ENCODE assay signal across 6 cellular contexts in the genomic region with DNA sequence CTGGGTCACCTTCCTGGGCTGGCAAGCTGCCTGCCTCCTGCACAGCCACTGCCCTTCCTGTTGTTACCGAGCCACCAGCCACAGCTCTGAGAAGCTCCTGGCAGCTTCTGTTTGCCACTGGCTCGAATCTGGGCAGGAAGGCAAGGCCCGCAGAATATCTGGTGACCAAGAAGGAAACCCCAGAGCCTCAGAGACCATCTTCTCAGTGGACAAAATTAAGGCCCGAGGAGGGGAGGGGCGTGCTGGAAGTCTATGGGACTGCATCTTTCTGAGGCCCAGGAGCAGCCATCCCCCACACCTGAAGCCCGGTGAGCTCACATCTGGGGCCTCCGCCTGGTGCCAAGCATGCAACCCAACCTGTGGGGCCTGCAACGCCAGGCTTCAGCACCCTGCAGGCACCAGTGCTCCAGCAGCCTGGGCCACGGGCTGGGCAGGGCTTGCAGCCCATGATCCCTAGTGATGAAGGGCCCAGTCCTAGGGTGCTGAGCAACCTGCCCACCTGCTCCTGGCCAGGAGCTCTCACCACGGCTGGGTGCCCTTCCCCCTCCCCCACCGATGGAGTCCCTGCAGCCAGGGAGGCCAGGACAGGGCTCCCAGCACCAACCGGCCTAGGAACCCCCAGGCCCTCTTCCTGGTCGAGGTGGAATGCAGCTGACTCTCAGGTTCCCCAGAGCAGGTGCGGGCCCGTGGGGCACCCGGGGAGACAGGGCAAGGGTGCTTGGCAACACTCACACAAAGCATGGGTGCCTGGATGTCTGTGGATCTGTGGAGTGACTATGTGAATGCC. TPM values are rescaled to one million over a fixed set of nuclear protein-coding genes. Genes with fewer than 3 reads are reported as not detected.
DNase-seq lines count a peak whose midpoint lies in the region; ATAC-seq and TF ChIP-seq lines count a peak whose summit lies in the region.

No MANE protein-coding gene starts in this region.

- peaks cover 0 to 43% (median 16%) of the 10 kb centered on the region in 9 donors for H3K36me3 ChIP-seq in heart right ventricle

- peak overlapping the region; percentile 90 to 99 (median 94) for H3K27ac ChIP-seq in heart right ventricle

- peak overlapping the region; percentile 81 for H3K27ac Mint-ChIP-seq in activated T-cell treated with anti-CD3 and anti-CD28 coated beads, Interleukin-2, amount 50 U/mL, for 24 hours
- H3K27ac Mint-ChIP-seq in type B pancreatic cell, result peak overlapping the region; percentile 64

- H3K4me1 Mint-ChIP-seq in activated T-cell treated with anti-CD3 and anti-CD28 coated beads, Interleukin-2, amount 50 U/mL, for 24 hours (ENCODE audit: low read depth), result peaks cover 42% of the 10 kb centered on the region
- peaks cover 11% of the 10 kb centered on the region for H3K4me1 Mint-ChIP-seq in type B pancreatic cell (ENCODE audit: unreplicated experiment)

- peak in 6 of 8 donors; percentile 1 to 74 (median 64) for ATAC-seq in heart right ventricle
- no peak for ATAC-seq in GM19467 (IDR thresholded peaks at IDR 0.05; ENCODE audit: unreplicated experiment)

- H3K36me3 Mint-ChIP-seq in activated T-cell treated with anti-CD3 and anti-CD28 coated beads, Interleukin-2, amount 50 U/mL, for 24 hours (ENCODE audit: low read depth), result peaks cover 31% of the 10 kb centered on the region
- no peaks in the 10 kb centered on the region for H3K36me3 Mint-ChIP-seq in type B pancreatic cell

- H3K4me3 Mint-ChIP-seq in activated T-cell treated with anti-CD3 and anti-CD28 coated beads, Interleukin-2, amount 50 U/mL, for 24 hours, result peak overlapping the region; percentile 83
- H3K4me3 Mint-ChIP-seq in type B pancreatic cell, result peak overlapping the region; percentile 82

- DNase-seq in activated T-cell treated with anti-CD3 and anti-CD28 coated beads, Interleukin-2, amount 50 U/mL, for 24 hours, result no peak
- no peak for DNase-seq in activated T-cell treated with anti-CD3 and anti-CD28 coated beads, Interleukin-2, amount 50 U/mL, for 48 hours
- peak; percentile 63 to 80 for DNase-seq in heart right ventricle
- no peak for DNase-seq in type B pancreatic cell (ENCODE audit: extremely low spot score, unreplicated experiment)
- no peak for DNase-seq in NCI-H526 treated with DMSO at 0.1 percent for 48 hours (lab: John Stamatoyannopoulos, UW)

- no peak for TF ChIP-seq CTCF in heart right ventricle (IDR thresholded peaks at IDR 0.05)
- TF ChIP-seq CTCF in type B pancreatic cell (conservative IDR thresholded peaks at IDR 0.05), result no peak

- WGBS in heart right ventricle, 2 donors, result 28 to 46% methylated on average over 16 of the region's 16 CpGs

- intact Hi-C loops in heart right ventricle (cut with DNase I), result loop anchor here in 1 of 10 donors (2.0 kb wide), 1 partner anchor 23 kb away; the partner anchor contains the start of gene DVL1

- H3K27me3 ChIP-seq in heart right ventricle, result no peaks in the 10 kb centered on the region

- H3K4me3 ChIP-seq in heart right ventricle, result peak overlapping the region; percentile 69 to 100 (median 98)

- H3K9me3 Mint-ChIP-seq in activated T-cell treated with anti-CD3 and anti-CD28 coated beads, Interleukin-2, amount 50 U/mL, for 24 hours, result no peaks in the 10 kb centered on the region
- no peaks in the 10 kb centered on the region for H3K9me3 Mint-ChIP-seq in type B pancreatic cell

- H3K9me3 ChIP-seq in heart right ventricle, result no peaks in the 10 kb centered on the region

- H3K27me3 Mint-ChIP-seq in activated T-cell treated with anti-CD3 and anti-CD28 coated beads, Interleukin-2, amount 50 U/mL, for 24 hours, result no peaks in the 10 kb centered on the region
- no peaks in the 10 kb centered on the region for H3K27me3 Mint-ChIP-seq in type B pancreatic cell

- H3K4me1 ChIP-seq in heart right ventricle, result peaks cover 14 to 79% (median 53%) of the 10 kb centered on the region in 9 donors

RNA-seq across cellular contexts. Expression of gene CPTP, which starts 0.9 kb away (rescaled TPM):
- total RNA-seq in heart right ventricle (100 to 1,000 TPM in 1 of 10 donors, 10 to 100 TPM in 9; 49.4 to 126 (median 65.4) TPM), type B pancreatic cell (ENCODE audit: low replicate concordance) (24.2 and 28.5 TPM in 2 replicates)
- 100 to 1,000 TPM in 1 of 2 donors, 10 to 100 TPM in 1; 55.3 to 222 TPM for polyA plus RNA-seq in heart right ventricle

RNA-seq across cellular contexts. Expression of gene INTS11, which starts 1.0 kb away (rescaled TPM):
- total RNA-seq in heart right ventricle (10 to 100 TPM; 44.7 to 91.7 (median 56.6) TPM), type B pancreatic cell (ENCODE audit: low replicate concordance) (127 and 138 TPM in 2 replicates)
- polyA plus RNA-seq in heart right ventricle, result 100 to 1,000 TPM in 1 of 2 donors, 10 to 100 TPM in 1; 92.6 to 269 TPM

RNA-seq across cellular contexts. Expression of gene TAS1R3, which starts 5.6 kb away (rescaled TPM):
- total RNA-seq in heart right ventricle, result under 1 TPM; 0.16 to 0.87 (median 0.35) TPM
- 1 to 10 TPM in 1 of 2 donors, under 1 TPM in 1; 0.39 to 3.1 TPM for polyA plus RNA-seq in heart right ventricle
- 0.83 and 0.89 TPM in 2 replicates for total RNA-seq in type B pancreatic cell (ENCODE audit: low replicate concordance)

RNA-seq across cellular contexts. Expression of gene PUSL1, which starts 17.1 kb away (rescaled TPM):
- total RNA-seq in heart right ventricle (10 to 100 TPM in 3 of 10 donors, 1 to 10 TPM in 7; 5.6 to 11.9 (median 8.2) TPM), type B pancreatic cell (ENCODE audit: low replicate concordance) (20.4 and 25.5 TPM in 2 replicates)
- polyA plus RNA-seq in heart right ventricle, result 10 to 100 TPM; 16.0 to 17.8 TPM

RNA-seq across cellular contexts. Expression of gene ACAP3, which starts 17.8 kb away (rescaled TPM):
- total RNA-seq in heart right ventricle (10 to 100 TPM; 24.1 to 60.0 (median 30.4) TPM), type B pancreatic cell (ENCODE audit: low replicate concordance) (93.9 and 103 TPM in 2 replicates)
- 100 to 1,000 TPM in 1 of 2 donors, 10 to 100 TPM in 1; 22.2 to 152 TPM for polyA plus RNA-seq in heart right ventricle

Comparison
In these comparisons a context has a peak if more than half of its experiments do, and no peak if none do; other contexts are left out.
1. DNase-seq: peak in heart right ventricle (2 of 2); none in activated T-cell treated with anti-CD3 and anti-CD28 coated beads, Interleukin-2, amount 50 U/mL, for 24 hours (single experiment), activated T-cell treated with anti-CD3 and anti-CD28 coated beads, Interleukin-2, amount 50 U/mL, for 48 hours (0 of 2), type B pancreatic cell (single experiment) and NCI-H526 treated with DMSO at 0.1 percent for 48 hours (single experiment).